26 cellular contexts compared by ENCODE assay signal in the genomic region with DNA sequence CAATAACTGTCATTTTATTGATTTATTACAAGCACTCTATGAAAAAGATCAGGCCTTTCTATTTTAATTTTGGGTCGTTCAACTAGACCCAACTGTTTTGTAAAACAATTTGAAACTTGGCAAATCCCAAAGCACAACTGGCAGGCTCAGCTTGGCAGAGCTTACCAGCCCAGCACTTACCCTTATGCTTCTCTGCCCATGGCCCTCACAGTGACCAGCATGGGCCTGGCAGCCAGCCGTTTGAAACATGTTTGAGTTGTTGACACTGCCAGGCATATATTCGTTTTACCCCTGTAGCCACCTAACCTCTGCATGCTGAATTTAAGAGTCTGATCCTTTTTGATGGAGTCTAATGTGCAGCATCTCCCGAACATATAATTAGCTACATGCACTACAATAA.
"Had no signal": no experiment of that assay in that cellular context is flagged by ENCODE, and none has a peak within 500 bp of the region (broad histone marks: within the 10 kb centered on the region; RNA-seq: fewer than 3 reads in every experiment).

No MANE protein-coding gene starts in this region.

- DNase-seq: activated CD4-positive, alpha-beta T cell treated with anti-CD3 and anti-CD28 coated beads for 1 hour; activated CD4-positive, alpha-beta T cell treated with anti-CD3 and anti-CD28 coated beads, Interleukin-2, amount 50 U/mL, for 1 hour; activated CD8-positive, alpha-beta memory T cell treated with anti-CD3 and anti-CD28 coated beads, Interleukin-2, amount 10 ng/mL, durations not matched to agents 7 days and 5 days; activated CD8-positive, alpha-beta T cell treated with anti-CD3 and anti-CD28 coated beads, Interleukin-2, amount 10 ng/mL, durations not matched to agents 7 days and 5 days; activated naive CD8-positive, alpha-beta T cell treated with anti-CD3 and anti-CD28 coated beads, Interleukin-2, amount 50 U/mL, for 24 hours; activated T-cell treated with anti-CD3 and anti-CD28 coated beads, Interleukin-2, amount 50 U/mL, for 48 hours; central memory CD4-positive, alpha-beta T cell; effector CD4-positive, alpha-beta T cell; foreskin keratinocyte; immature natural killer cell; kidney; lower lobe of right lung; stimulated activated CD4-positive, alpha-beta T cell treated with anti-CD3 and anti-CD28 coated beads, Interleukin-12 subunit alpha, Interleukin-12 subunit beta, amount 100 ng/mL, for 4 hours; stimulated activated CD4-positive, alpha-beta T cell treated with anti-CD3 and anti-CD28 coated beads, Interleukin-4, amount 100 ng/mL, for 1 hour; stimulated activated naive CD8-positive, alpha-beta T cell treated with anti-CD3 and anti-CD28 coated beads, Interleukin-15, Interleukin-2, amounts not matched to agents 100 U/mL and 50 U/mL, for 24 hours; T-helper 17 cell; testis; transverse colon had no signal

- H3K36me3 ChIP-seq: esophagus muscularis mucosa, lower lobe of right lung, transverse colon had no signal

- H3K27me3 ChIP-seq: esophagus muscularis mucosa, foreskin keratinocyte, hepatocyte, testis, transverse colon had no signal

- H3K27me3 Mint-ChIP-seq: activated CD8-positive, alpha-beta memory T cell treated with anti-CD3 and anti-CD28 coated beads, Interleukin-2, amount 10 ng/mL, durations not matched to agents 7 days and 5 days; activated naive CD4-positive, alpha-beta T cell treated with anti-CD3 and anti-CD28 coated beads, Interleukin-2, amount 50 U/mL, for 24 hours; activated naive CD8-positive, alpha-beta T cell treated with anti-CD3 and anti-CD28 coated beads, Interleukin-2, amount 50 U/mL, for 24 hours; dendritic cell treated with granulocyte-macrophage colony-stimulating factor and Interleukin-4, amounts not matched to agents 40 ng/mL and 50 ng/mL, for 4 days; T-helper 17 cell had no signal

- H3K79me2 ChIP-seq: hepatocyte had no signal

- H3K27ac Mint-ChIP-seq: activated CD8-positive, alpha-beta memory T cell treated with anti-CD3 and anti-CD28 coated beads, Interleukin-2, amount 10 ng/mL, durations not matched to agents 7 days and 5 days; activated CD8-positive, alpha-beta T cell treated with anti-CD3 and anti-CD28 coated beads, Interleukin-2, amount 10 ng/mL, durations not matched to agents 7 days and 5 days; activated naive CD4-positive, alpha-beta T cell treated with anti-CD3 and anti-CD28 coated beads, Interleukin-2, amount 50 U/mL, for 24 hours; activated naive CD8-positive, alpha-beta T cell treated with anti-CD3 and anti-CD28 coated beads, Interleukin-2, amount 50 U/mL, for 24 hours; activated T-helper 2 cell treated with anti-CD3 and anti-CD28 coated beads, Interferon-gamma antibody, Interleukin-2, Interleukin-4, amounts not matched to agents 10 μg/mL and 5 μg/mL and 100 μg/mL, durations not matched to agents 14 hours and 24 hours and 36 hours; dendritic cell treated with granulocyte-macrophage colony-stimulating factor and Interleukin-4, amounts not matched to agents 40 ng/mL and 50 ng/mL, for 4 days; immature natural killer cell; nephron; T-helper 17 cell had no signal

- H3K9me3 ChIP-seq: esophagus muscularis mucosa, lower lobe of right lung, testis, transverse colon had no signal

- H3K4me3 Mint-ChIP-seq: activated CD8-positive, alpha-beta memory T cell treated with anti-CD3 and anti-CD28 coated beads, Interleukin-2, amount 10 ng/mL, durations not matched to agents 7 days and 5 days; activated CD8-positive, alpha-beta T cell treated with anti-CD3 and anti-CD28 coated beads, Interleukin-2, amount 10 ng/mL, durations not matched to agents 7 days and 5 days; activated naive CD4-positive, alpha-beta T cell treated with anti-CD3 and anti-CD28 coated beads, Interleukin-2, amount 50 U/mL, for 24 hours; activated naive CD8-positive, alpha-beta T cell treated with anti-CD3 and anti-CD28 coated beads, Interleukin-2, amount 50 U/mL, for 24 hours; dendritic cell treated with granulocyte-macrophage colony-stimulating factor and Interleukin-4, amounts not matched to agents 40 ng/mL and 50 ng/mL, for 4 days; immature natural killer cell; nephron; T-helper 17 cell had no signal

- H3K4me1 ChIP-seq: foreskin keratinocyte, lower lobe of right lung, testis, transverse colon had no signal

- H3K4me2 ChIP-seq: hepatocyte had no signal

- H3K4me1 Mint-ChIP-seq: activated CD8-positive, alpha-beta memory T cell treated with anti-CD3 and anti-CD28 coated beads, Interleukin-2, amount 10 ng/mL, durations not matched to agents 7 days and 5 days; activated naive CD4-positive, alpha-beta T cell treated with anti-CD3 and anti-CD28 coated beads, Interleukin-2, amount 50 U/mL, for 24 hours; activated naive CD8-positive, alpha-beta T cell treated with anti-CD3 and anti-CD28 coated beads, Interleukin-2, amount 50 U/mL, for 24 hours; immature natural killer cell; T-helper 17 cell had no signal

- H3K36me3 Mint-ChIP-seq: activated CD8-positive, alpha-beta memory T cell treated with anti-CD3 and anti-CD28 coated beads, Interleukin-2, amount 10 ng/mL, durations not matched to agents 7 days and 5 days; activated naive CD4-positive, alpha-beta T cell treated with anti-CD3 and anti-CD28 coated beads, Interleukin-2, amount 50 U/mL, for 24 hours; immature natural killer cell had no signal

- H2AFZ ChIP-seq: hepatocyte had no signal

- H3K4me3 ChIP-seq: esophagus muscularis mucosa, hepatocyte, lower lobe of right lung, skin epidermis, testis, transverse colon had no signal

- H3K27ac ChIP-seq: esophagus muscularis mucosa, foreskin keratinocyte, hepatocyte, lower lobe of right lung, skin epidermis, testis, transverse colon had no signal

- ATAC-seq: activated CD8-positive, alpha-beta memory T cell treated with anti-CD3 and anti-CD28 coated beads, Interleukin-2, amount 10 ng/mL, durations not matched to agents 7 days and 5 days; activated CD8-positive, alpha-beta T cell treated with anti-CD3 and anti-CD28 coated beads, Interleukin-2, amount 10 ng/mL, durations not matched to agents 7 days and 5 days; activated naive CD8-positive, alpha-beta T cell treated with anti-CD3 and anti-CD28 coated beads, Interleukin-2, amount 50 U/mL, for 24 hours; foreskin keratinocyte; lower lobe of right lung; sciatic nerve; stimulated activated naive CD8-positive, alpha-beta T cell treated with anti-CD3 and anti-CD28 coated beads, Interleukin-15, Interleukin-2, amounts not matched to agents 100 U/mL and 50 U/mL, for 24 hours; T-helper 17 cell had no signal
